In genomic region chr11:1568451-1568911, GRCh38 we compare ENCODE assay signal across 11 cellular contexts. TPM values are rescaled to one million over a fixed set of nuclear protein-coding genes. Genes with fewer than 3 reads are reported as not detected.
A peak's percentile ranks its signal among the peaks of the same experiment; 100 is the strongest.
DNase-seq lines count a peak whose midpoint lies in the region; ATAC-seq and TF ChIP-seq lines count a peak whose summit lies in the region.
"Had no signal": no experiment of that assay in that cellular context is flagged by ENCODE, and none has a peak within 500 bp of the region (broad histone marks: within the 10 kb centered on the region; RNA-seq: fewer than 3 reads in every experiment).

No MANE protein-coding gene starts in this region.

- no peaks in the 10 kb centered on the region for H3K36me3 Mint-ChIP-seq in activated T-cell treated with anti-CD3 and anti-CD28 coated beads, Interleukin-2, amount 50 U/mL, for 4 hours (ENCODE audit: insufficient read depth)
- H3K36me3 Mint-ChIP-seq in endothelial cell (ENCODE audit: low read depth, unreplicated experiment) = no peaks in the 10 kb centered on the region
- H3K36me3 Mint-ChIP-seq: activated naive CD8-positive, alpha-beta T cell had no signal

- DNase-seq in activated T-cell treated with anti-CD3 and anti-CD28 coated beads, Interleukin-2, amount 50 U/mL, for 1 hour = peak; percentile 54
- no peak for DNase-seq in activated T-cell treated with anti-CD3 and anti-CD28 coated beads, Interleukin-2, amount 50 U/mL, for 4 hours
- DNase-seq in NCI-H526 treated with DMSO at 0.1 percent for 48 hours (lab: John Stamatoyannopoulos, UW) (peak; percentile 52), endothelial cell (ENCODE audit: low spot score) (peak; percentile 14), superior temporal gyrus (ENCODE audit: extremely low spot score) (peak; percentile 28), GM13976 (ENCODE audit: low spot score) (no peak)
- no peak for DNase-seq in stimulated activated CD4-positive, alpha-beta T cell treated with anti-CD3 and anti-CD28 coated beads, Interleukin-4, amount 100 ng/mL, for 1 hour

- H3K9me3 Mint-ChIP-seq in activated T-cell treated with anti-CD3 and anti-CD28 coated beads, Interleukin-2, amount 50 U/mL, for 4 hours = no peaks in the 10 kb centered on the region
- H3K9me3 Mint-ChIP-seq in endothelial cell (ENCODE audit: unreplicated experiment) = no peaks in the 10 kb centered on the region

- peaks cover 16% of the 10 kb centered on the region for H3K4me1 Mint-ChIP-seq in activated T-cell treated with anti-CD3 and anti-CD28 coated beads, Interleukin-2, amount 50 U/mL, for 4 hours (ENCODE audit: low read depth)
- no peaks in the 10 kb centered on the region for H3K4me1 Mint-ChIP-seq in endothelial cell (ENCODE audit: unreplicated experiment)

- TF ChIP-seq CTCF in endothelial cell (IDR thresholded peaks at IDR 0.05; ENCODE audit: unreplicated experiment) = no peak
- no peak for TF ChIP-seq CTCF in GM13976 (IDR thresholded peaks at IDR 0.05; ENCODE audit: borderline replicate concordance, control extremely low read depth, extremely low read depth, insufficient read depth, missing control alignments)

- in situ Hi-C loops in GM13976 (cut with MboI; ENCODE audit: low sequenced_read_pairs, unreplicated experiment) = no loop called here

- no peaks in the 10 kb centered on the region for H3K27me3 Mint-ChIP-seq in activated T-cell treated with anti-CD3 and anti-CD28 coated beads, Interleukin-2, amount 50 U/mL, for 4 hours (ENCODE audit: low read depth)
- H3K27me3 Mint-ChIP-seq in endothelial cell (ENCODE audit: unreplicated experiment) = peaks cover 15% of the 10 kb centered on the region
- H3K27me3 Mint-ChIP-seq: activated naive CD8-positive, alpha-beta T cell had no signal

- ATAC-seq in activated T-cell treated with anti-CD3 and anti-CD28 coated beads, Interleukin-2, amount 50 U/mL, for 4 hours = no peak
- no peak for ATAC-seq in GM18498 (IDR thresholded peaks at IDR 0.05; ENCODE audit: unreplicated experiment)
- ATAC-seq: esophagus mucosa had no signal

- no peak overlapping the region for H3K27ac Mint-ChIP-seq in endothelial cell (ENCODE audit: unreplicated experiment)
- H3K27ac Mint-ChIP-seq: activated naive CD8-positive, alpha-beta T cell had no signal

- no peak overlapping the region for H3K4me3 Mint-ChIP-seq in activated T-cell treated with anti-CD3 and anti-CD28 coated beads, Interleukin-2, amount 50 U/mL, for 4 hours
- no peak overlapping the region for H3K4me3 Mint-ChIP-seq in endothelial cell (ENCODE audit: unreplicated experiment)
- H3K4me3 Mint-ChIP-seq: activated naive CD8-positive, alpha-beta T cell had no signal

RNA-seq across cellular contexts. Expression of gene DUSP8, which starts 3.6 kb away (rescaled TPM):
- total RNA-seq in activated T-cell treated with anti-CD3 and anti-CD28 coated beads, Interleukin-2, amount 50 U/mL, for 4 hours = 1 to 10 TPM; 5.4 to 6.0 (median 5.7) TPM
- total RNA-seq in endothelial cell (ENCODE audit: unreplicated experiment) = 2.2 TPM

RNA-seq across cellular contexts. Expression of gene KRTAP5-1, which starts 16.6 kb away (rescaled TPM):
- not detected for total RNA-seq in activated T-cell treated with anti-CD3 and anti-CD28 coated beads, Interleukin-2, amount 50 U/mL, for 4 hours
- total RNA-seq in endothelial cell (ENCODE audit: unreplicated experiment) = not detected
- total RNA-seq: esophagus mucosa, lung microvascular endothelial cell had no signal

RNA-seq across cellular contexts. Expression of gene KRTAP5-2, which starts 29.6 kb away (rescaled TPM):
- not detected for total RNA-seq in activated T-cell treated with anti-CD3 and anti-CD28 coated beads, Interleukin-2, amount 50 U/mL, for 4 hours
- not detected for total RNA-seq in endothelial cell (ENCODE audit: unreplicated experiment)
- total RNA-seq: esophagus mucosa, lung microvascular endothelial cell had no signal

RNA-seq across cellular contexts. Expression of gene KRTAP5-3, which starts 39.8 kb away (rescaled TPM):
- total RNA-seq in activated T-cell treated with anti-CD3 and anti-CD28 coated beads, Interleukin-2, amount 50 U/mL, for 4 hours = not detected
- not detected for total RNA-seq in endothelial cell (ENCODE audit: unreplicated experiment)
- total RNA-seq: esophagus mucosa, lung microvascular endothelial cell had no signal

RNA-seq across cellular contexts. Expression of gene KRTAP5-4, which starts 53.5 kb away (rescaled TPM):
- not detected for total RNA-seq in activated T-cell treated with anti-CD3 and anti-CD28 coated beads, Interleukin-2, amount 50 U/mL, for 4 hours
- total RNA-seq in endothelial cell (ENCODE audit: unreplicated experiment) = not detected
- total RNA-seq: esophagus mucosa, lung microvascular endothelial cell had no signal

Comparison
In these comparisons a context has a peak if more than half of its experiments do, and no peak if none do; other contexts are left out.
1. DNase-seq: peak in activated T-cell treated with anti-CD3 and anti-CD28 coated beads, Interleukin-2, amount 50 U/mL, for 1 hour (single experiment), NCI-H526 treated with DMSO at 0.1 percent for 48 hours (single experiment), endothelial cell (single experiment) and superior temporal gyrus (single experiment); none in activated T-cell treated with anti-CD3 and anti-CD28 coated beads, Interleukin-2, amount 50 U/mL, for 4 hours (single experiment), stimulated activated CD4-positive, alpha-beta T cell treated with anti-CD3 and anti-CD28 coated beads, Interleukin-4, amount 100 ng/mL, for 1 hour (single experiment) and GM13976 (single experiment).